Comparison of ENCODE assay signal across 30 cellular contexts in the genomic region with DNA sequence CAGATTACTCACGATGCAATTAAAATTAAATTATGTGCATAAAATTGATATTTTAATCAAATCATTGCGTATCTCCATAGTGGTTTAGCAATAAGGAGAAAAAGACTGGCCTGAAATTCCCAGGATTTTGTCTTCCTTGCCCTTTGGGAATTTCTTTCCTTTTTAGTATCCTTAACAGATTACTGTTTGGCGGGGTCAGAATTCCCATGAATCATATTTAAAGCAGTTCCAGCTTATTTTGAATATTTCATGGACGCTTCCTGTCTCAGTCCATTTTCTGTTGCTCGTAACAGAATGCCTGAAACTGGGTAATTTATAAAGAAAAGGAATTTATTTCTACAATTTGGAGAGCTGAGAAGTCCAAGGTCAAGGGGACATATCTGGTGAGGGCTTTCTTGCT. TPM values are rescaled to one million over a fixed set of nuclear protein-coding genes. Genes with fewer than 3 reads are reported as not detected.
A peak's percentile ranks its signal among the peaks of the same experiment; 100 is the strongest.
DNase-seq lines count a peak whose midpoint lies in the region; ATAC-seq, FAIRE-seq and TF ChIP-seq lines count a peak whose summit lies in the region.
"Had no signal": no experiment of that assay in that cellular context is flagged by ENCODE, and none has a peak within 500 bp of the region (broad histone marks: within the 10 kb centered on the region; RNA-seq: fewer than 3 reads in every experiment).

No MANE protein-coding gene starts in this region.

- H3K9me3 ChIP-seq in heart left ventricle (no peaks in the 10 kb centered on the region), astrocyte (ENCODE audit: insufficient read depth, low read depth, low read length) (no peaks in the 10 kb centered on the region), right atrium auricular region (no peaks in the 10 kb centered on the region)
- H3K9me3 ChIP-seq: esophagus muscularis mucosa, MG63, prostate gland, suprapubic skin had no signal

- TF ChIP-seq CTCF in heart left ventricle (IDR thresholded peaks at IDR 0.05) (no peak), astrocyte (IDR thresholded peaks at IDR 0.05; ENCODE audit: insufficient read depth, low read depth, low read length) (no peak), right atrium auricular region (IDR thresholded peaks at IDR 0.05) (no peak)

- H3K9ac ChIP-seq in astrocyte (ENCODE audit: low read length) = peak overlapping the region; percentile 58

- DNase-seq in heart left ventricle (no peak), cardiac septum (ENCODE audit: low spot score) (no peak), astrocyte (ENCODE audit: low read depth) (peak; percentile 18), right atrium auricular region (ENCODE audit: low spot score) (no peak), stromal cell of bone marrow (ENCODE audit: low read depth) (peak; percentile 22), foreskin melanocyte (no peak)
- DNase-seq: activated B cell treated with CpG ODN at 0.5 μM for 24 hours; activated gamma-delta T cell; activated naive CD8-positive, alpha-beta T cell treated with anti-CD3 and anti-CD28 coated beads for 36 hours; activated T-cell treated with anti-CD3 and anti-CD28 coated beads, Interleukin-2, amount 50 U/mL, for 4 hours; COR-L47; DND-41; H7; KG1; MG63; NCI-H1105; NCI-H187; NCI-H510A had no signal

- 59 to 76% (median 67%) methylated on average over 5 of the region's 5 CpGs for WGBS in heart left ventricle, 4 donors

- H2AFZ ChIP-seq in astrocyte (ENCODE audit: low read depth, low read length) = no peak overlapping the region

- no peaks in the 10 kb centered on the region for H3K27me3 Mint-ChIP-seq in astrocyte (ENCODE audit: low read depth, unreplicated experiment)
- H3K27me3 Mint-ChIP-seq: activated B cell treated with CpG ODN at 0.5 μM for 24 hours; central memory CD8-positive, alpha-beta T cell; stimulated activated memory B cell treated with anti-CD40 and anti-IgM and Interleukin-4, amounts not matched to agents 10 μg/mL and 1 μg/mL and 100 μg/mL, for 72 hours had no signal

- no peak overlapping the region for H3K4me3 ChIP-seq in heart left ventricle
- H3K4me3 ChIP-seq in astrocyte (ENCODE audit: insufficient read depth, low read depth, low read length) = no peak overlapping the region
- H3K4me3 ChIP-seq in right atrium auricular region = no peak overlapping the region
- H3K4me3 ChIP-seq: esophagus muscularis mucosa, MG63, prostate gland, suprapubic skin had no signal

- no peaks in the 10 kb centered on the region for H3K36me3 ChIP-seq in heart left ventricle
- H3K36me3 ChIP-seq in astrocyte (ENCODE audit: insufficient read depth, low read length) = peaks cover 2% of the 10 kb centered on the region
- H3K36me3 ChIP-seq in right atrium auricular region = no peaks in the 10 kb centered on the region
- H3K36me3 ChIP-seq: esophagus muscularis mucosa, prostate gland, suprapubic skin had no signal

- TF ChIP-seq POLR2A in heart left ventricle (IDR thresholded peaks at IDR 0.05) = no peak

- FAIRE-seq in astrocyte (lab: Jason Lieb, UNC) = no peak

- no peaks in the 10 kb centered on the region for H4K20me1 ChIP-seq in astrocyte (ENCODE audit: insufficient read depth, low read length)

- peaks cover 17% of the 10 kb centered on the region for H3K36me3 Mint-ChIP-seq in astrocyte (ENCODE audit: low read depth, unreplicated experiment)
- H3K36me3 Mint-ChIP-seq: activated naive CD8-positive, alpha-beta T cell treated with anti-CD3 and anti-CD28 coated beads for 36 hours; stimulated activated memory B cell treated with anti-CD40 and anti-IgM and Interleukin-4, amounts not matched to agents 10 μg/mL and 1 μg/mL and 100 μg/mL, for 72 hours had no signal

- ATAC-seq in heart left ventricle (peak in 3 of 4 donors; percentile 33 to 55 (median 50)), GM21619 (IDR thresholded peaks at IDR 0.05; ENCODE audit: unreplicated experiment) (no peak), GM18519 (IDR thresholded peaks at IDR 0.05; ENCODE audit: low FRiP score, unreplicated experiment) (no peak)
- ATAC-seq: activated T-cell treated with anti-CD3 and anti-CD28 coated beads, Interleukin-2, amount 50 U/mL, for 4 hours; left lobe of liver; stimulated activated memory B cell treated with anti-CD40 and anti-IgM and Interleukin-4, amounts not matched to agents 10 μg/mL and 1 μg/mL and 100 μg/mL, for 72 hours had no signal

- no peak overlapping the region for H3K27ac Mint-ChIP-seq in astrocyte (ENCODE audit: unreplicated experiment)
- H3K27ac Mint-ChIP-seq: activated B cell treated with CpG ODN at 0.5 μM for 24 hours; activated naive CD8-positive, alpha-beta T cell treated with anti-CD3 and anti-CD28 coated beads for 36 hours; stimulated activated memory B cell treated with anti-CD40 and anti-IgM and Interleukin-4, amounts not matched to agents 10 μg/mL and 1 μg/mL and 100 μg/mL, for 72 hours had no signal

- H3K4me3 Mint-ChIP-seq in astrocyte (ENCODE audit: unreplicated experiment) = no peak overlapping the region
- H3K4me3 Mint-ChIP-seq: activated B cell treated with CpG ODN at 0.5 μM for 24 hours; activated naive CD8-positive, alpha-beta T cell treated with anti-CD3 and anti-CD28 coated beads for 36 hours; activated T-cell treated with anti-CD3 and anti-CD28 coated beads, Interleukin-2, amount 50 U/mL, for 4 hours; central memory CD8-positive, alpha-beta T cell; stimulated activated memory B cell treated with anti-CD40 and anti-IgM and Interleukin-4, amounts not matched to agents 10 μg/mL and 1 μg/mL and 100 μg/mL, for 72 hours had no signal

- peaks cover 90% of the 10 kb centered on the region for H3K79me2 ChIP-seq in astrocyte (ENCODE audit: insufficient read depth, low read length)

- H3K9me3 Mint-ChIP-seq in astrocyte (ENCODE audit: unreplicated experiment) = peaks cover 4% of the 10 kb centered on the region
- H3K9me3 Mint-ChIP-seq: activated B cell treated with CpG ODN at 0.5 μM for 24 hours; activated naive CD8-positive, alpha-beta T cell treated with anti-CD3 and anti-CD28 coated beads for 36 hours; activated T-cell treated with anti-CD3 and anti-CD28 coated beads, Interleukin-2, amount 50 U/mL, for 4 hours; stimulated activated memory B cell treated with anti-CD40 and anti-IgM and Interleukin-4, amounts not matched to agents 10 μg/mL and 1 μg/mL and 100 μg/mL, for 72 hours had no signal

- H3K4me1 Mint-ChIP-seq in astrocyte (ENCODE audit: low read depth, unreplicated experiment) = peaks cover 20% of the 10 kb centered on the region
- H3K4me1 Mint-ChIP-seq: activated B cell treated with CpG ODN at 0.5 μM for 24 hours; activated naive CD8-positive, alpha-beta T cell treated with anti-CD3 and anti-CD28 coated beads for 36 hours; central memory CD8-positive, alpha-beta T cell; stimulated activated memory B cell treated with anti-CD40 and anti-IgM and Interleukin-4, amounts not matched to agents 10 μg/mL and 1 μg/mL and 100 μg/mL, for 72 hours had no signal

- H3K4me2 ChIP-seq in astrocyte (ENCODE audit: low read length) = peak overlapping the region; percentile 66

- intact Hi-C loops in heart left ventricle (cut with DNase I) = loop anchor here in 8 of 10 donors (5.0 to 10.0 kb wide), 3 partner anchors 426 to 829 kb away; no protein-coding TSS in a partner anchor
- intact Hi-C loops in cardiac septum (cut with DNase I) = loop anchor here (5.0 kb wide), 2 partner anchors 424 to 829 kb away; no protein-coding TSS in a partner anchor

- H3K27ac ChIP-seq in heart left ventricle (peak overlapping the region in 10 of 12 donors; percentile 11 to 65 (median 45)), astrocyte (ENCODE audit: low read depth, low read length) (peak overlapping the region; percentile 76), right atrium auricular region (peak overlapping the region; percentile 5 to 49)
- H3K27ac ChIP-seq: 22Rv1, C4-2B, prostate gland, suprapubic skin had no signal

- H3K27me3 ChIP-seq in heart left ventricle (no peaks in the 10 kb centered on the region), astrocyte (ENCODE audit: insufficient read depth, low read length) (no peaks in the 10 kb centered on the region), right atrium auricular region (no peaks in the 10 kb centered on the region)
- H3K27me3 ChIP-seq: esophagus muscularis mucosa, MG63, suprapubic skin had no signal

- H3K4me1 ChIP-seq in heart left ventricle (peaks cover 0 to 32% (median 7%) of the 10 kb centered on the region in 12 donors), astrocyte (ENCODE audit: insufficient read depth, low read length) (peaks cover 17% of the 10 kb centered on the region), right atrium auricular region (peaks cover 0 to 6% of the 10 kb centered on the region in 2 donors)
- H3K4me1 ChIP-seq: prostate gland, suprapubic skin had no signal

RNA-seq across cellular contexts. Expression of a gene that starts 37.7 kb away (rescaled TPM):
- 1 to 10 TPM; 1.4 to 5.4 (median 3.4) TPM for total RNA-seq in heart left ventricle
- 1 to 10 TPM in 1 of 2 donors, under 1 TPM in 1; 0.83 to 1.1 TPM for polyA plus RNA-seq in heart left ventricle
- total RNA-seq in cardiac septum = 4.0 TPM
- 90.1 and 106 TPM in 2 replicates for total RNA-seq in astrocyte
- total RNA-seq in right atrium auricular region = 1 to 10 TPM; 1.1 to 2.2 TPM
- total RNA-seq: activated B cell treated with CpG ODN at 0.5 μM for 24 hours; activated naive CD8-positive, alpha-beta T cell treated with anti-CD3 and anti-CD28 coated beads for 36 hours; activated T-cell treated with anti-CD3 and anti-CD28 coated beads, Interleukin-2, amount 50 U/mL, for 4 hours; dermis microvascular lymphatic vessel endothelial cell; T-helper 1 cell treated with Interleukin-12 subunit alpha and Interleukin-12 subunit beta and Interleukin-4 antibody, amounts not matched to agents 30 ng/mL and 1 ng/mL, for 36 hours had no signal

Comparison
In these comparisons a context has a peak if more than half of its experiments do, and no peak if none do; other contexts are left out.
1. ATAC-seq: peak in heart left ventricle (3 of 4); none in GM21619 (single experiment) and GM18519 (single experiment).
2. DNase-seq: peak in astrocyte (single experiment) and stromal cell of bone marrow (single experiment); none in heart left ventricle (0 of 5), cardiac septum (single experiment), right atrium auricular region (single experiment) and foreskin melanocyte (single experiment).
3. RNA of a gene that starts 37.7 kb away (total RNA-seq): 90.1 to 106 TPM in astrocyte; 4.0 TPM in cardiac septum (single experiment), 1.4 to 5.4 TPM in heart left ventricle and 1.1 to 2.2 TPM in right atrium auricular region; every median in the first group is over 10 times any median in the second.
4. Peak in every context shown above with its lines, with median percentiles within 50 percentile points of each other: H3K27ac ChIP-seq.